26 cellular contexts compared by ENCODE assay signal in the genomic region with DNA sequence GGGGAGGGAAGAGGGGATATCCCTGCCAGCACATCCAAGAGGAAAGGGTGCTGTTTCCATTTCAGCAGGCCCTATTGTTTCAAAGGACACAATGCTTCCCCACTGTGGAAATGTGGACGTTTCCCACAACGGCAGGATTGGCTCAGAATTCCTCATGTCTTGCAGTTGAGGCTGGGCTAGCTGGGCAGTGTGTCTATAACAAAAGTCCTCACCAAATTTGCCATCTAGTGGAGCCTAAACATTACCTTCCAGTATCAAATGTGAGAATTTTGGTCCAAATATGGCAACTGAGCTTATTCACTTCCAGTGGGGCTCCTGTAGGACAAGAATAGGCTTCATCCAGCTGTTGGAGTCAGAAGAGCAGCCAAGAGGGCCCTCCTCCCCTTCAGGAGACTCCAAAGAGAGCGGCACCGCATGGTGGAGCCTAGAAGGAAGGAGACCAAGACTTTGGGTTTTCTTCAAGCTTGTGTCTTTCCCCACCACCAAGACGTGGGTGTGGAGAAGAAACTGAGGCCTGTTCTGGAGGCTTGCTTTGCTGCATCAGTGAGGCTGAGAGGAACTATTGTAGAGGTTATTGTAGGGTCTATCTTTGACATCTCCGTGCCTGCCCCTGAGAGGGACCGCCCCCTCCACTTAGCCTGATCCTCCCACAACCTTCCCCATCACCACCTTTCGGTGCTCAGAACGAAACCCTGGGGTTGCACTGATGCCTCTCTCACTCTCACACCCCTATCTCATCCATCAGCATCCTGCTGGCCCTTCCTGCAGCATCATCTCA. TPM values are rescaled to one million over a fixed set of nuclear protein-coding genes. Genes with fewer than 3 reads are reported as not detected.
A peak's percentile ranks its signal among the peaks of the same experiment; 100 is the strongest.
DNase-seq lines count a peak whose midpoint lies in the region; TF ChIP-seq lines count a peak whose summit lies in the region.
"Had no signal": no experiment of that assay in that cellular context is flagged by ENCODE, and none has a peak within 500 bp of the region (broad histone marks: within the 10 kb centered on the region; RNA-seq: fewer than 3 reads in every experiment).

No MANE protein-coding gene starts in this region.

- no peak for TF ChIP-seq CTCF in type B pancreatic cell (conservative IDR thresholded peaks at IDR 0.05)

- H3K18ac ChIP-seq in neuronal stem cell (ENCODE audit: low read length) = no peak overlapping the region

- no peak overlapping the region for H3K4me2 ChIP-seq in neuronal stem cell (ENCODE audit: insufficient read depth, low read length, poor library complexity, severe bottlenecking)
- H3K4me2 ChIP-seq: BLaER1, KMS-11 had no signal

- no peak overlapping the region for H3K4ac ChIP-seq in neuronal stem cell (ENCODE audit: low read length)

- H3K9me3 Mint-ChIP-seq in type B pancreatic cell = peaks cover 4% of the 10 kb centered on the region

- H3K27ac ChIP-seq in neuronal stem cell (replicated peaks; ENCODE audit: low read length) = no peak overlapping the region
- H3K27ac ChIP-seq: 22Rv1, BLaER1, KMS-11 had no signal

- H3K27me3 Mint-ChIP-seq in type B pancreatic cell = no peaks in the 10 kb centered on the region

- H3K4me3 ChIP-seq in neuronal stem cell (ENCODE audit: low read length in 2 of 2) = no peak overlapping the region
- H3K4me3 ChIP-seq: BLaER1, HAP-1 had no signal

- H4K91ac ChIP-seq in neuronal stem cell (ENCODE audit: low read depth, low read length, poor library complexity) = no peak overlapping the region

- H3K23ac ChIP-seq in neuronal stem cell (ENCODE audit: low read depth, low read length, poor library complexity) = no peak overlapping the region

- peaks cover 5 to 16% of the 10 kb centered on the region in 2 donors for H3K4me1 ChIP-seq in neuronal stem cell (ENCODE audit: control insufficient read depth in 2 of 2, insufficient read depth in 1 of 2, low read depth in 1 of 2, low read length in 2 of 2)
- H3K4me1 ChIP-seq: BLaER1, HAP-1 had no signal

- peak; percentile 19 for DNase-seq in activated CD8-positive, alpha-beta memory T cell treated with anti-CD3 and anti-CD28 coated beads for 24 hours
- DNase-seq in activated CD8-positive, alpha-beta memory T cell treated with anti-CD3 and anti-CD28 coated beads, Interleukin-2, amount 50 U/mL, for 4 hours = no peak
- DNase-seq in dermis blood vessel endothelial cell (peak; percentile 62), neuronal stem cell (ENCODE audit: low spot score) (no peak), type B pancreatic cell (ENCODE audit: extremely low spot score, unreplicated experiment) (peak; percentile 22), UCSD-AML1 (lab: John Stamatoyannopoulos, UW; ENCODE audit: unreplicated experiment) (no peak), NCI-H1105 treated with DMSO at 0.1 percent for 48 hours (lab: John Stamatoyannopoulos, UW) (no peak), putamen (ENCODE audit: low spot score) (no peak)
- DNase-seq: ACHN; CD4-positive, alpha-beta T cell; COR-L47; DMS 273 treated with DMSO at 0.1 percent for 48 hours; DMS79 treated with DMSO at 0.1 percent for 48 hours; IMR-90; NCI-H1092 treated with DMSO at 0.1 percent for 48 hours; NCI-H146; NCI-H2029; NCI-H2171; NCI-H345; NCI-H524; SHP77 treated with DMSO at 0.1 percent for 48 hours had no signal

- peak overlapping the region; percentile 47 for H2BK15ac ChIP-seq in neuronal stem cell (ENCODE audit: low read length)

- peak overlapping the region; percentile 13 for H2AFZ ChIP-seq in neuronal stem cell (ENCODE audit: low read length)

- peaks cover 0 to 3% of the 10 kb centered on the region in 2 donors for H3K9me3 ChIP-seq in neuronal stem cell (replicated peaks in 1 of 2; ENCODE audit: control insufficient read depth in 2 of 2, insufficient read depth in 1 of 2, low read depth in 1 of 2, low read length in 2 of 2)
- H3K9me3 ChIP-seq: BLaER1, HAP-1 had no signal

- no peak overlapping the region for H4K8ac ChIP-seq in neuronal stem cell (ENCODE audit: low read depth, low read length)

- no peak overlapping the region for H3K14ac ChIP-seq in neuronal stem cell (ENCODE audit: low read length)

- WGBS in neuronal stem cell (ENCODE audit: extremely low coverage in 2 of 2, insufficient read length in 2 of 2, insufficient replicate concordance in 1 of 2), 2 donors = no CpG with 5 or more reads among the region's 9 CpGs

- H3K36me3 Mint-ChIP-seq in type B pancreatic cell = no peaks in the 10 kb centered on the region

- H3K4me1 Mint-ChIP-seq in type B pancreatic cell (ENCODE audit: unreplicated experiment) = no peaks in the 10 kb centered on the region

- no peaks in the 10 kb centered on the region for H3K36me3 ChIP-seq in neuronal stem cell (replicated peaks in 1 of 2; ENCODE audit: control insufficient read depth in 2 of 2, insufficient read depth in 2 of 2, low read length in 2 of 2)
- H3K36me3 ChIP-seq: BLaER1, HAP-1 had no signal

- no peaks in the 10 kb centered on the region for H3K79me1 ChIP-seq in neuronal stem cell (ENCODE audit: low read depth, low read length)

- H2BK120ac ChIP-seq in neuronal stem cell (ENCODE audit: low read depth, low read length) = no peak overlapping the region

- no peak overlapping the region for H2BK5ac ChIP-seq in neuronal stem cell (ENCODE audit: low read length)

- H3K27ac Mint-ChIP-seq in type B pancreatic cell = no peak overlapping the region
- H3K27ac Mint-ChIP-seq: CD4-positive, alpha-beta T cell had no signal

- H3K9ac ChIP-seq in neuronal stem cell (ENCODE audit: low read depth, low read length, poor library complexity) = no peak overlapping the region
- H3K9ac ChIP-seq: BLaER1, KMS-11 had no signal

- no peak overlapping the region for H2BK12ac ChIP-seq in neuronal stem cell (ENCODE audit: low read length)

- no peak overlapping the region for H2AK5ac ChIP-seq in neuronal stem cell (ENCODE audit: low read depth, low read length)

- no peaks in the 10 kb centered on the region for H3K27me3 ChIP-seq in neuronal stem cell (ENCODE audit: control insufficient read depth in 3 of 3, insufficient read depth in 3 of 3, low read depth in 1 of 3, low read length in 3 of 3)
- H3K27me3 ChIP-seq: BLaER1 had no signal

- no peak overlapping the region for H3K4me3 Mint-ChIP-seq in type B pancreatic cell
- H3K4me3 Mint-ChIP-seq: CD4-positive, alpha-beta T cell had no signal

RNA-seq across cellular contexts. Expression of a gene that starts 45.3 kb away (rescaled TPM):
- total RNA-seq in dermis blood vessel endothelial cell = 4.9 and 10.7 TPM in 2 replicates
- 0.60 TPM for polyA plus RNA-seq in neuronal stem cell (2013, experiment 1 of 2)
- 0.82 TPM for polyA plus RNA-seq in neuronal stem cell (2013, experiment 2 of 2)
- 3.4 and 3.8 TPM in 2 replicates for total RNA-seq in type B pancreatic cell (ENCODE audit: low replicate concordance)
- total RNA-seq: CD4-positive, alpha-beta T cell; OCI-LY7 had no signal

Comparison
In these comparisons a context has a peak if more than half of its experiments do, and no peak if none do; other contexts are left out.
1. DNase-seq: peak in activated CD8-positive, alpha-beta memory T cell treated with anti-CD3 and anti-CD28 coated beads for 24 hours (single experiment), dermis blood vessel endothelial cell (single experiment) and type B pancreatic cell (single experiment); none in activated CD8-positive, alpha-beta memory T cell treated with anti-CD3 and anti-CD28 coated beads, Interleukin-2, amount 50 U/mL, for 4 hours (single experiment), neuronal stem cell (single experiment), UCSD-AML1 (single experiment), NCI-H1105 treated with DMSO at 0.1 percent for 48 hours (single experiment) and putamen (single experiment).